Comparison of ENCODE assay signal across 18 cellular contexts in the genomic region with DNA sequence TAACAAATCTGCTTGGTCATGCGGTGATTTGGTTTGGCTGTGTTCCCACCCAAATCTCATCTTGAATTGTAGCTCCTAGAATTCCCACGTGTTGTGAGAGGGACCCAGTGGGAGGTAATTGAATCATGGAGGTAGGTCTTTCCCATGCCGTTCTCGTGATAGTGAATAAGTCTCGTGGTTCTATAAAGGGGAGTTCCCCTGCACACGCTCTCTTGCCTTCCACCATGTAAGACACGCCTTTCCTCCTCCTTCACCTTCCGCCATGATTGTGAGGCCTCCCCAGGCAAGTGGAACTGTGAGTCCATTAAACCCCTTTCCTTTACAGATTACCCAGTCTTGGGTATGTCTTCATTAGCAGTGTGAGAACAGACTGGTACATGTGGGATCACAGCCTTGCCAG. TPM values are rescaled to one million over a fixed set of nuclear protein-coding genes. Genes with fewer than 3 reads are reported as not detected.
A peak's percentile ranks its signal among the peaks of the same experiment; 100 is the strongest.
DNase-seq lines count a peak whose midpoint lies in the region; ATAC-seq, FAIRE-seq and TF ChIP-seq lines count a peak whose summit lies in the region.
"Had no signal": no experiment of that assay in that cellular context is flagged by ENCODE, and none has a peak within 500 bp of the region (broad histone marks: within the 10 kb centered on the region; RNA-seq: fewer than 3 reads in every experiment).

No MANE protein-coding gene starts in this region.

- no peak for TF ChIP-seq CTCF in D721Med (IDR thresholded peaks at IDR 0.05; ENCODE audit: insufficient read depth, missing control alignments)

- ATAC-seq in activated CD4-positive, alpha-beta T cell treated with anti-CD3 and anti-CD28 coated beads for 36 hours = peak; percentile 34
- ATAC-seq: right cardiac atrium had no signal

- H3K9me3 Mint-ChIP-seq in activated CD4-positive, alpha-beta T cell treated with anti-CD3 and anti-CD28 coated beads for 36 hours (ENCODE audit: low read depth) = peaks cover 2% of the 10 kb centered on the region

- no peak for FAIRE-seq in D721Med (lab: Jason Lieb, UNC)
- FAIRE-seq: GM12891, HTR-8/SVneo had no signal

- CTCF ChIA-PET in activated CD4-positive, alpha-beta T cell treated with anti-CD3 and anti-CD28 coated beads for 36 hours (lab: Charles Lee) = no interaction called here

- H3K4me1 Mint-ChIP-seq in activated CD4-positive, alpha-beta T cell treated with anti-CD3 and anti-CD28 coated beads for 36 hours = peaks cover 93% of the 10 kb centered on the region

- H3K36me3 Mint-ChIP-seq in activated CD4-positive, alpha-beta T cell treated with anti-CD3 and anti-CD28 coated beads for 36 hours (ENCODE audit: low read depth) = peaks cover 23% of the 10 kb centered on the region

- H3K27ac Mint-ChIP-seq in activated CD4-positive, alpha-beta T cell treated with anti-CD3 and anti-CD28 coated beads for 36 hours = peak overlapping the region; percentile 94

- H3K4me3 Mint-ChIP-seq in activated CD4-positive, alpha-beta T cell treated with anti-CD3 and anti-CD28 coated beads for 36 hours = peak overlapping the region; percentile 35

- intact Hi-C loops in activated CD4-positive, alpha-beta T cell treated with anti-CD3 and anti-CD28 coated beads for 36 hours (cut with DNase I, micrococcal nuclease) = no loop called here

- peak; percentile 45 for DNase-seq in activated CD4-positive, alpha-beta T cell treated with anti-CD3 and anti-CD28 coated beads for 36 hours
- no peak for DNase-seq in activated CD4-positive, alpha-beta T cell treated with anti-CD3 and anti-CD28 coated beads for 1 hour
- DNase-seq in stimulated activated CD4-positive, alpha-beta T cell treated with anti-CD3 and anti-CD28 coated beads, Interleukin-1b, Interleukin-23, amount 100 ng/mL, for 48 hours = peak; percentile 30
- DNase-seq in stimulated activated CD4-positive, alpha-beta T cell treated with anti-CD3 and anti-CD28 coated beads, Interleukin-2, amount 100 ng/mL, for 24 hours = no peak
- DNase-seq in islet precursor cell (peak; percentile 19), D721Med (ENCODE audit: insufficient read length, low spot score) (no peak), COR-L47 (lab: John Stamatoyannopoulos, UW) (no peak), GM19240 (ENCODE audit: insufficient read length, low spot score) (no peak)
- DNase-seq: 8988T; activated gamma-delta T cell treated with Interleukin-2 at 50 U/mL for 16 hours; BE2C; Karpas-422; NCI-H2029; right cardiac atrium; stimulated activated naive CD4-positive, alpha-beta T cell treated with Interleukin-2 at 50 U/mL for 16 hours; trophoblast cell had no signal

- POLR2A ChIA-PET in activated CD4-positive, alpha-beta T cell treated with anti-CD3 and anti-CD28 coated beads for 36 hours (lab: Charles Lee) = no interaction called here

- H3K27me3 Mint-ChIP-seq in activated CD4-positive, alpha-beta T cell treated with anti-CD3 and anti-CD28 coated beads for 36 hours = no peaks in the 10 kb centered on the region

RNA-seq across cellular contexts. Expression of a gene that starts 36.7 kb away (rescaled TPM):
- 10 to 100 TPM; 37.2 to 42.2 TPM for total RNA-seq in activated CD4-positive, alpha-beta T cell treated with anti-CD3 and anti-CD28 coated beads for 36 hours

Comparison
In these comparisons a context has a peak if more than half of its experiments do, and no peak if none do; other contexts are left out.
1. DNase-seq: peak in activated CD4-positive, alpha-beta T cell treated with anti-CD3 and anti-CD28 coated beads for 36 hours (single experiment), stimulated activated CD4-positive, alpha-beta T cell treated with anti-CD3 and anti-CD28 coated beads, Interleukin-1b, Interleukin-23, amount 100 ng/mL, for 48 hours (single experiment) and islet precursor cell (single experiment); none in activated CD4-positive, alpha-beta T cell treated with anti-CD3 and anti-CD28 coated beads for 1 hour (single experiment), stimulated activated CD4-positive, alpha-beta T cell treated with anti-CD3 and anti-CD28 coated beads, Interleukin-2, amount 100 ng/mL, for 24 hours (0 of 2), D721Med (single experiment), COR-L47 (single experiment) and GM19240 (single experiment).